In genomic region chr12:115097406-115097805, GRCh38 we compare ENCODE assay signal across 19 cellular contexts.
"Had no signal": no experiment of that assay in that cellular context is flagged by ENCODE, and none has a peak within 500 bp of the region (broad histone marks: within the 10 kb centered on the region; RNA-seq: fewer than 3 reads in every experiment).

No MANE protein-coding gene starts in this region.

- H3K27me3 ChIP-seq: foreskin keratinocyte, pancreas, right lobe of liver, spleen, testis, tibial nerve, upper lobe of right lung had no signal

- H3K36me3 ChIP-seq: esophagus muscularis mucosa, lower lobe of right lung, pancreas, right lobe of liver, spleen, tibial nerve, upper lobe of right lung had no signal

- DNase-seq: cerebellar nuclear complex; effector memory CD8-positive, alpha-beta T cell; foreskin keratinocyte; hippocampal formation; lower lobe of right lung; occipital lobe; pancreas; right lobe of liver; spleen; stimulated activated CD4-positive, alpha-beta T cell treated with anti-CD3 and anti-CD28 coated beads, Interleukin-15, amount 100 ng/mL, for 24 hours; stimulated activated CD4-positive, alpha-beta T cell treated with anti-CD3 and anti-CD28 coated beads, Interleukin-1b, Interleukin-23, amount 100 ng/mL, for 48 hours; stimulated activated CD4-positive, alpha-beta T cell treated with anti-CD3 and anti-CD28 coated beads, Interleukin-4, amount 100 ng/mL, for 24 hours; stimulated activated naive CD8-positive, alpha-beta T cell treated with anti-CD3 and anti-CD28 coated beads, Interleukin-15, amount 100 ng/mL, for 72 hours; testis; upper lobe of right lung had no signal

- H3K9me3 ChIP-seq: esophagus muscularis mucosa, lower lobe of right lung, pancreas, right lobe of liver, testis, tibial nerve, upper lobe of right lung had no signal

- H3K4me1 ChIP-seq: esophagus muscularis mucosa, foreskin keratinocyte, spleen, testis, tibial nerve had no signal

- H3K4me3 ChIP-seq: esophagus muscularis mucosa, lower lobe of right lung, pancreas, right lobe of liver, spleen, testis, tibial nerve, upper lobe of right lung had no signal

- ATAC-seq: effector memory CD8-positive, alpha-beta T cell; foreskin keratinocyte; natural killer cell treated with Interleukin-12 subunit alpha and Interleukin-12 subunit beta and Interleukin-15 and Interleukin-18, amount 100 ng/mL, for 72 hours; right lobe of liver; stimulated activated memory B cell treated with anti-CD40 and anti-IgM and Interleukin-4, amounts not matched to agents 10 μg/mL and 1 μg/mL and 100 μg/mL, for 72 hours; stimulated activated naive CD8-positive, alpha-beta T cell treated with anti-CD3 and anti-CD28 coated beads, Interleukin-15, amount 100 ng/mL, for 72 hours had no signal
